Comparison of ENCODE assay signal across 6 cellular contexts in the genomic region with DNA sequence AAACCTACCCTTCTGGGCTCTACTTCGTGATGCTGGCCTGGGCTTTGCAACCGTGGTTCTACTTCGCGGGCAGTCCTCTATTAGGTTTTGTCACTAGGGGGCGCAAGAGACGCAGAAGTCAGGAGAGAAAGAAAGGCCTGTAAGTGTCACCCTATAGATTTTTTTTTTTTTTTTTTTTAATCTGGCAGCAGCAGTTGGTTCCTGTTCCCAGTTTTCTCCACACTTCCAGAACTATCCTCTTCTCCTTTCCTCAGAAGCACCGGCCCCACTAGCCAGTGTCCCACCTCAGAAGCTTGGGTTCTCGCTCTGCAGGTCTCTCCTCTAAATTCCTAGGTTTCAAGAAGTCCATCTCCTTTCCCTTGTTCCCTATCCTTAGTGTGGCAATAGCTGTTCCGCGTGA. TPM values are rescaled to one million over a fixed set of nuclear protein-coding genes. Genes with fewer than 3 reads are reported as not detected.
DNase-seq lines count a peak whose midpoint lies in the region; ATAC-seq and TF ChIP-seq lines count a peak whose summit lies in the region.

No MANE protein-coding gene starts in this region.

- no peak overlapping the region for H3K4me3 ChIP-seq in lung

- no peaks in the 10 kb centered on the region for H3K36me3 ChIP-seq in lung (ENCODE audit: control insufficient read depth in 2 of 2, insufficient read depth in 2 of 2, low read length in 2 of 2)

- in situ Hi-C loops in GM13977 (cut with MboI; ENCODE audit: low pct_unique_long_range_greater_than_20kb, low sequenced_read_pairs, unreplicated experiment) = no loop called here

- DNase-seq in GM13977 (ENCODE audit: low spot score) (peak; percentile 61), NCI-H2196 treated with DMSO at 0.1 percent for 48 hours (lab: John Stamatoyannopoulos, UW; ENCODE audit: unreplicated experiment) (peak; percentile 2), lung (ENCODE audit: low spot score) (peak; percentile 40)
- peak; percentile 78 for DNase-seq in activated effector memory CD4-positive, alpha-beta T cell treated with anti-CD3 and anti-CD28 coated beads, Interleukin-2, amount 50 U/mL, for 16 hours

- ATAC-seq in lung (ENCODE audit: insufficient read depth, low FRiP score) = no peak
- no peak for ATAC-seq in HG03097 (IDR thresholded peaks at IDR 0.05; ENCODE audit: low FRiP score, unreplicated experiment)
- no peak for ATAC-seq in HG03520 (IDR thresholded peaks at IDR 0.05; ENCODE audit: unreplicated experiment)

- peaks cover 0 to 2% of the 10 kb centered on the region in 2 donors for H3K9me3 ChIP-seq in lung (ENCODE audit: control insufficient read depth in 2 of 2, insufficient read depth in 1 of 2, low read length in 1 of 2)

- no peaks in the 10 kb centered on the region for H3K27me3 ChIP-seq in lung (ENCODE audit: control insufficient read depth, insufficient read depth)

- no peak overlapping the region for H3K27ac ChIP-seq in lung (ENCODE audit: low read depth in 1 of 2, low read length in 1 of 2)

- 28 to 29% methylated on average over 10 of the region's 10 CpGs for WGBS in lung, 2 donors

- peak; percentile 78 for TF ChIP-seq CTCF in GM13977 (IDR thresholded peaks at IDR 0.05; ENCODE audit: extremely low read depth, insufficient read depth, missing control alignments)
- peak; percentile 18 for TF ChIP-seq CTCF in lung (IDR thresholded peaks at IDR 0.05; ENCODE audit: control extremely low read depth, extremely low read depth)

- no peaks in the 10 kb centered on the region for H3K4me1 ChIP-seq in lung (ENCODE audit: control insufficient read depth in 2 of 2, insufficient read depth in 2 of 2, low read length in 2 of 2)

RNA-seq across cellular contexts. Expression of a gene that starts 9.1 kb away (rescaled TPM):
- not detected for total RNA-seq in lung
- not detected for polyA plus RNA-seq in lung

RNA-seq across cellular contexts. Expression of a gene that starts 21.0 kb away (rescaled TPM):
- not detected for total RNA-seq in lung
- polyA plus RNA-seq in lung = not detected

RNA-seq across cellular contexts. Expression of a gene that starts 31.2 kb away (rescaled TPM):
- total RNA-seq in lung = not detected
- polyA plus RNA-seq in lung = not detected

RNA-seq across cellular contexts. Expression of a gene that starts 31.8 kb away (rescaled TPM):
- total RNA-seq in lung = not detected
- polyA plus RNA-seq in lung = not detected

RNA-seq across cellular contexts. Expression of a gene that starts 40.5 kb away (rescaled TPM):
- total RNA-seq in lung = not detected
- polyA plus RNA-seq in lung = not detected

Comparison
In these comparisons a context has a peak if more than half of its experiments do, and no peak if none do; other contexts are left out.
1. DNase-seq: peak in every context shown above with its lines; median percentile 78 in activated effector memory CD4-positive, alpha-beta T cell treated with anti-CD3 and anti-CD28 coated beads, Interleukin-2, amount 50 U/mL, for 16 hours; 61 in GM13977; 40 in lung; 2 in NCI-H2196 treated with DMSO at 0.1 percent for 48 hours.